19 cellular contexts compared by ENCODE assay signal in the genomic region with DNA sequence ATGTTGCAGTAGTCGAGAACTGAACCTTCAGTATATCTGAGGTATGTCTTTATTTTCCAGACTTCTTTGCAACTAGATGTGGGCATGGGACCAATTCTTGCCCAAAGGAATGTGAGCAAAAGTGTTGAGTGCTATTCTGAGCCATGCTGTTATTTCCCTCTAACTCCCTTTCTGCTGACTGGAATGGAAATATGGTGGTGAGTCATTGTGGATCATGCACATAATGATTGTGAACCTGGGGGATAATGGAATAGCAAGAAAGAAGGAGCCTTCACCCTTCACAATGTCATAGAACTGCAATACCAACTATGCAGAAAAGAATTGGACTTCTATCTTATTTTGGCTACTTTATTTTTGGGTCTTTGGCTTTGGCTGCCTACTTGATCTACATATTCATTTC.
DNase-seq lines count a peak whose midpoint lies in the region; ATAC-seq, FAIRE-seq and TF ChIP-seq lines count a peak whose summit lies in the region.
"Had no signal": no experiment of that assay in that cellular context is flagged by ENCODE, and none has a peak within 500 bp of the region (broad histone marks: within the 10 kb centered on the region; RNA-seq: fewer than 3 reads in every experiment).

No MANE protein-coding gene starts in this region.

- H3K27me3 ChIP-seq in brain microvascular endothelial cell (replicated peaks): no peaks in the 10 kb centered on the region
- H3K27me3 ChIP-seq: upper lobe of left lung had no signal

- ATAC-seq in GM19324 (IDR thresholded peaks at IDR 0.05; ENCODE audit: low FRiP score, unreplicated experiment): no peak
- ATAC-seq: naive thymus-derived CD4-positive, alpha-beta T cell had no signal

- FAIRE-seq in HTR-8/SVneo (lab: Jason Lieb, UNC): peak; percentile 36
- FAIRE-seq: islet of Langerhans had no signal

- POLR2A ChIA-PET in AG04449 (lab: Yijun Ruan, JAX): no interaction called here

- TF ChIP-seq CTCF in AG04449 (IDR thresholded peaks at IDR 0.05; ENCODE audit: insufficient read depth, low read length, missing control alignments) (no peak), brain microvascular endothelial cell (IDR thresholded peaks at IDR 0.05; ENCODE audit: low read depth, low read length, missing control alignments) (no peak)

- peak overlapping the region; percentile 5 for H3K27ac ChIP-seq in brain microvascular endothelial cell
- H3K27ac ChIP-seq: upper lobe of left lung had no signal

- CTCF ChIA-PET in AG04449 (lab: Yijun Ruan, JAX): no interaction called here

- in situ Hi-C loops in brain microvascular endothelial cell (cut with HindIII; ENCODE audit: low pct_ligation_motif_present, low sequenced_read_pairs): no loop called here

- H3K4me3 ChIP-seq in AG04449 (ENCODE audit: low read depth, low read length) (no peak overlapping the region), brain microvascular endothelial cell (ENCODE audit: low read depth, low read length) (no peak overlapping the region)
- H3K4me3 ChIP-seq: skin epidermis, upper lobe of left lung had no signal

- DNase-seq in AG04449 (ENCODE audit: low read depth, low spot score) (peak; percentile 91), HTR-8/SVneo (ENCODE audit: insufficient read length, low spot score) (peak; percentile 51), brain microvascular endothelial cell (peak; percentile 86), inferior parietal cortex (ENCODE audit: extremely low spot score) (peak; percentile 13), iPS-NIHi7 (ENCODE audit: extremely low spot score) (no peak), NCI-H510A treated with DMSO at 0.1 percent for 48 hours (lab: John Stamatoyannopoulos, UW) (no peak)
- no peak for DNase-seq in activated effector memory CD4-positive, alpha-beta T cell treated with Interleukin-2 at 50 U/mL for 16 hours
- DNase-seq: AML-193; amygdala; DMS79 treated with DMSO at 0.1 percent for 48 hours; erythroblast; naive thymus-derived CD4-positive, alpha-beta T cell; NCI-H1105; NCI-H524 treated with DMSO at 0.1 percent for 48 hours; Right ventricle myocardium superior; upper lobe of left lung had no signal

- H3K36me3 ChIP-seq in brain microvascular endothelial cell (replicated peaks): no peaks in the 10 kb centered on the region
- H3K36me3 ChIP-seq: upper lobe of left lung had no signal

Comparison
In these comparisons a context has a peak if more than half of its experiments do, and no peak if none do; other contexts are left out.
1. DNase-seq: peak in AG04449 (single experiment), HTR-8/SVneo (single experiment), brain microvascular endothelial cell (single experiment) and inferior parietal cortex (single experiment); none in iPS-NIHi7 (single experiment), activated effector memory CD4-positive, alpha-beta T cell treated with Interleukin-2 at 50 U/mL for 16 hours (single experiment) and NCI-H510A treated with DMSO at 0.1 percent for 48 hours (single experiment).